1 cellular context compared by ENCODE assay signal in genomic region chr9:126131066-126132010, GRCh38.
TF ChIP-seq lines count a peak whose summit lies in the region.

No MANE protein-coding gene starts in this region.

TF ChIP-seq in HepG2, 621 proteins besides CTCF, POLR2A, EP300 and RAD21 (continued from another document):
- no peak for TF ChIP-seq CSRNP2 (CRISPR knock-in tag; conservative IDR thresholded peaks at IDR 0.05; ENCODE audit: low read depth)
- TF ChIP-seq SOX5 (CRISPR knock-in tag; IDR thresholded peaks at IDR 0.05; ENCODE audit: borderline replicate concordance), result no peak
- no peak for TF ChIP-seq ZNF3 (CRISPR knock-in tag; IDR thresholded peaks at IDR 0.05)
- TF ChIP-seq HDAC1 (CRISPR knock-in tag; IDR thresholded peaks at IDR 0.05), result no peak
- TF ChIP-seq CEBPG (CRISPR knock-in tag; IDR thresholded peaks at IDR 0.05), result peak; percentile 43; the same call in 1 of the 2 replicates
- TF ChIP-seq CEBPB (IDR thresholded peaks at IDR 0.05; ENCODE audit: borderline replicate concordance, low read depth, low read length), result peak; percentile 49; the same call in 1 of the 2 replicates
- TF ChIP-seq SP1 (IDR thresholded peaks at IDR 0.05), result no peak
- TF ChIP-seq SP1 (CRISPR knock-in tag; IDR thresholded peaks at IDR 0.05), result no peak
- no peak for TF ChIP-seq CREBL2 (CRISPR knock-in tag; IDR thresholded peaks at IDR 0.05; ENCODE audit: borderline replicate concordance)
TF ChIP-seq in HepG2: peak in this region for 2.
